Comparison of ENCODE assay signal across 19 cellular contexts in the genomic region with DNA sequence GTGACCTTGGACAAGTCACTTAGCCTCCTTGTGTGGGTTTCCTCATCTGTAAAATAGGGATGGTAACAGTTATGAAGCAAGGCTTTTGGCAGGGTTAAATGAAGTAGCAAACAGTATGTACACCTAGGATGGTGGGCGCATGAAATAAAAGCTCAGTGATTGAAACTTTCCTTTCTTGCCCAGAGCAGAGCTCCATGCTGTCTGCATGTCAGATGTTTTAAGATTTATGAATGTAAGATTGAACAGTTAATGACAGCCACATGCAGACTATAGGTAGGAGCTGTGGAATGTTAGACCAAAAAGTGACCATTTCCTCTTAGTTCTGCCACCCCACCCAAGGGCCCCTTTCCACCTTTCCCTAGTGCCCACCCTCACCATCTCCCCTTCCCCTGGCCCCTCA. TPM values are rescaled to one million over a fixed set of nuclear protein-coding genes. Genes with fewer than 3 reads are reported as not detected.
"Had no signal": no experiment of that assay in that cellular context is flagged by ENCODE, and none has a peak within 500 bp of the region (broad histone marks: within the 10 kb centered on the region; RNA-seq: fewer than 3 reads in every experiment).

No MANE protein-coding gene starts in this region.

- H3K27ac Mint-ChIP-seq: activated CD4-positive, alpha-beta T cell treated with anti-CD3 and anti-CD28 coated beads for 36 hours; dendritic cell treated with granulocyte-macrophage colony-stimulating factor and Interleukin-4, amounts not matched to agents 40 ng/mL and 50 ng/mL, for 4 days; endodermal cell had no signal

- H3K4me3 Mint-ChIP-seq: activated CD4-positive, alpha-beta T cell treated with anti-CD3 and anti-CD28 coated beads for 36 hours; activated T-cell treated with anti-CD3 and anti-CD28 coated beads, Interleukin-2, amount 50 U/mL, for 4 hours; dendritic cell treated with granulocyte-macrophage colony-stimulating factor and Interleukin-4, amounts not matched to agents 40 ng/mL and 50 ng/mL, for 4 days; endodermal cell; neural crest cell had no signal

- H3K27me3 ChIP-seq: brain microvascular endothelial cell, ovary, stomach had no signal

- H3K9me3 Mint-ChIP-seq: activated T-cell treated with anti-CD3 and anti-CD28 coated beads, Interleukin-2, amount 50 U/mL, for 4 hours; dendritic cell treated with granulocyte-macrophage colony-stimulating factor and Interleukin-4, amounts not matched to agents 40 ng/mL and 50 ng/mL, for 4 days; endodermal cell; neural crest cell had no signal

- ATAC-seq: activated CD4-positive, alpha-beta T cell treated with anti-CD3 and anti-CD28 coated beads for 36 hours; activated T-cell treated with anti-CD3 and anti-CD28 coated beads, Interleukin-2, amount 50 U/mL, for 4 hours; left ventricle myocardium superior had no signal

- H3K27ac ChIP-seq: brain microvascular endothelial cell, hepatocyte, ovary, stomach, thoracic aorta, VCaP had no signal

- H3K27me3 Mint-ChIP-seq: activated CD4-positive, alpha-beta T cell treated with anti-CD3 and anti-CD28 coated beads for 36 hours had no signal

- DNase-seq: activated CD4-positive, alpha-beta T cell treated with anti-CD3 and anti-CD28 coated beads for 36 hours; activated T-cell treated with anti-CD3 and anti-CD28 coated beads, Interleukin-2, amount 50 U/mL, for 4 hours; brain microvascular endothelial cell; cerebellar nuclear complex; erythroblast; left ventricle myocardium superior; mesendoderm; ovary; stimulated activated CD4-positive, alpha-beta T cell treated with anti-CD3 and anti-CD28 coated beads, Interleukin-4, amount 100 ng/mL, for 1 hour; stimulated activated CD8-positive, alpha-beta memory T cell treated with anti-CD3 and anti-CD28 coated beads, Interleukin-4, amount 100 ng/mL, for 48 hours; stomach; SW 1271; T1000 had no signal

RNA-seq across cellular contexts. Expression of a gene that starts 12.1 kb away (rescaled TPM):
- total RNA-seq: neural crest cell had no signal
- polyA plus RNA-seq: hepatocyte had no signal
